Comparison of ENCODE assay signal across 17 cellular contexts in genomic region chr6:43785904-43786303, GRCh38. TPM values are rescaled to one million over a fixed set of nuclear protein-coding genes. Genes with fewer than 3 reads are reported as not detected.
A peak's percentile ranks its signal among the peaks of the same experiment; 100 is the strongest.
DNase-seq lines count a peak whose midpoint lies in the region; ATAC-seq, FAIRE-seq and TF ChIP-seq lines count a peak whose summit lies in the region.
"Had no signal": no experiment of that assay in that cellular context is flagged by ENCODE, and none has a peak within 500 bp of the region (broad histone marks: within the 10 kb centered on the region; RNA-seq: fewer than 3 reads in every experiment).

No MANE protein-coding gene starts in this region.

- H3K9me3 ChIP-seq in astrocyte (ENCODE audit: insufficient read depth, low read depth, low read length) (no peaks in the 10 kb centered on the region), gastrocnemius medialis (no peaks in the 10 kb centered on the region)
- H3K9me3 ChIP-seq: BE2C, HAP-1 had no signal

- H3K4me1 ChIP-seq in astrocyte (ENCODE audit: insufficient read depth, low read length) = no peaks in the 10 kb centered on the region
- H3K4me1 ChIP-seq in gastrocnemius medialis = peaks cover 0 to 21% of the 10 kb centered on the region in 2 donors
- H3K4me1 ChIP-seq: HAP-1 had no signal

- H3K27me3 Mint-ChIP-seq in Calu3 (ENCODE audit: unreplicated experiment) (no peaks in the 10 kb centered on the region), astrocyte (ENCODE audit: low read depth, unreplicated experiment) (peaks cover 9% of the 10 kb centered on the region)
- H3K27me3 Mint-ChIP-seq in activated T-helper 2 cell treated with anti-CD3 and anti-CD28 coated beads, Interferon-gamma antibody, Interleukin-2, Interleukin-4, amounts not matched to agents 10 μg/mL and 5 μg/mL and 100 μg/mL, durations not matched to agents 14 hours and 24 hours and 36 hours (ENCODE audit: low read depth) = peaks cover 2% of the 10 kb centered on the region
- H3K27me3 Mint-ChIP-seq in activated T-helper 1 cell treated with anti-CD3 and anti-CD28 coated beads, Interleukin-12 subunit alpha, Interleukin-12 subunit beta, Interleukin-2, Interleukin-4 antibody, amounts not matched to agents 30 ng/mL and 10 ng/mL and 1 ng/mL, durations not matched to agents 14 hours and 24 hours and 36 hours (ENCODE audit: insufficient read depth) = no peaks in the 10 kb centered on the region

- H4K20me1 ChIP-seq in astrocyte (ENCODE audit: insufficient read depth, low read length) = peaks cover 49% of the 10 kb centered on the region

- H3K9me3 Mint-ChIP-seq in Calu3 (ENCODE audit: low read depth, unreplicated experiment) (no peaks in the 10 kb centered on the region), astrocyte (ENCODE audit: unreplicated experiment) (no peaks in the 10 kb centered on the region)
- H3K9me3 Mint-ChIP-seq in activated T-helper 2 cell treated with anti-CD3 and anti-CD28 coated beads, Interferon-gamma antibody, Interleukin-2, Interleukin-4, amounts not matched to agents 10 μg/mL and 5 μg/mL and 100 μg/mL, durations not matched to agents 14 hours and 24 hours and 36 hours = no peaks in the 10 kb centered on the region
- no peaks in the 10 kb centered on the region for H3K9me3 Mint-ChIP-seq in activated T-helper 1 cell treated with anti-CD3 and anti-CD28 coated beads, Interleukin-12 subunit alpha, Interleukin-12 subunit beta, Interleukin-2, Interleukin-4 antibody, amounts not matched to agents 30 ng/mL and 10 ng/mL and 1 ng/mL, durations not matched to agents 14 hours and 24 hours and 36 hours
- H3K9me3 Mint-ChIP-seq: CD4-positive, alpha-beta memory T cell had no signal

- DNase-seq in Calu3 (no peak), astrocyte (ENCODE audit: low read depth) (no peak), gastrocnemius medialis (no peak)
- no peak for DNase-seq in activated T-helper 2 cell treated with anti-CD3 and anti-CD28 coated beads, Interferon-gamma antibody, Interleukin-2, Interleukin-4, amounts not matched to agents 10 μg/mL and 5 μg/mL and 100 μg/mL, durations not matched to agents 14 hours and 24 hours and 36 hours (ENCODE audit: low spot score)
- no peak for DNase-seq in activated T-helper 1 cell treated with anti-CD3 and anti-CD28 coated beads, Interleukin-12 subunit alpha, Interleukin-12 subunit beta, Interleukin-2, Interleukin-4 antibody, amounts not matched to agents 30 ng/mL and 10 ng/mL and 1 ng/mL, durations not matched to agents 14 hours and 24 hours and 36 hours (ENCODE audit: low spot score)
- DNase-seq: BE2C; CD4-positive, alpha-beta memory T cell; COR-L47; DMS 273 treated with DMSO at 0.1 percent for 48 hours; DMS79; IMR-90 had no signal

- H3K36me3 Mint-ChIP-seq in Calu3 (ENCODE audit: insufficient read depth, unreplicated experiment) (peaks cover 74% of the 10 kb centered on the region), astrocyte (ENCODE audit: low read depth, unreplicated experiment) (peaks cover 26% of the 10 kb centered on the region)
- peaks cover 40% of the 10 kb centered on the region for H3K36me3 Mint-ChIP-seq in activated T-helper 2 cell treated with anti-CD3 and anti-CD28 coated beads, Interferon-gamma antibody, Interleukin-2, Interleukin-4, amounts not matched to agents 10 μg/mL and 5 μg/mL and 100 μg/mL, durations not matched to agents 14 hours and 24 hours and 36 hours (ENCODE audit: low read depth)
- H3K36me3 Mint-ChIP-seq in activated T-helper 1 cell treated with anti-CD3 and anti-CD28 coated beads, Interleukin-12 subunit alpha, Interleukin-12 subunit beta, Interleukin-2, Interleukin-4 antibody, amounts not matched to agents 30 ng/mL and 10 ng/mL and 1 ng/mL, durations not matched to agents 14 hours and 24 hours and 36 hours (ENCODE audit: low read depth) = peaks cover 23% of the 10 kb centered on the region
- H3K36me3 Mint-ChIP-seq: CD4-positive, alpha-beta memory T cell had no signal

- H3K27ac ChIP-seq in astrocyte (ENCODE audit: low read depth, low read length) = no peak overlapping the region
- H3K27ac ChIP-seq in gastrocnemius medialis = peak overlapping the region in 3 of 4 donors; percentile 59 to 100 (median 98)
- H3K27ac ChIP-seq: C4-2B had no signal

- H3K79me2 ChIP-seq in astrocyte (ENCODE audit: insufficient read depth, low read length) = no peaks in the 10 kb centered on the region

- TF ChIP-seq CTCF in Calu3 (IDR thresholded peaks at IDR 0.05; ENCODE audit: unreplicated experiment) (no peak), astrocyte (IDR thresholded peaks at IDR 0.05; ENCODE audit: insufficient read depth, low read depth, low read length) (no peak), gastrocnemius medialis (IDR thresholded peaks at IDR 0.05 in 4 of 5, conservative IDR thresholded peaks at IDR 0.05 in 1 of 5) (no peak)

- FAIRE-seq in A204.1 (lab: Jason Lieb, UNC) (peak; percentile 72), astrocyte (lab: Jason Lieb, UNC) (no peak)
- FAIRE-seq: GM12891, H1 had no signal

- ATAC-seq in gastrocnemius medialis (no peak), GM18520 (IDR thresholded peaks at IDR 0.05; ENCODE audit: unreplicated experiment) (no peak)

- H3K36me3 ChIP-seq in astrocyte (ENCODE audit: insufficient read depth, low read length) (peaks cover 14% of the 10 kb centered on the region), gastrocnemius medialis (peaks cover 5 to 50% of the 10 kb centered on the region in 2 donors)

- H3K9ac ChIP-seq in astrocyte (ENCODE audit: low read length) = no peak overlapping the region

- H2AFZ ChIP-seq in astrocyte (ENCODE audit: low read depth, low read length) = no peak overlapping the region

- H3K27me3 ChIP-seq in astrocyte (ENCODE audit: insufficient read depth, low read length) = no peaks in the 10 kb centered on the region
- no peaks in the 10 kb centered on the region for H3K27me3 ChIP-seq in gastrocnemius medialis
- H3K27me3 ChIP-seq: BE2C had no signal

- CTCF ChIA-PET in Calu3 (lab: Charles Lee) = interaction anchor here (1.3 to 2.1 kb wide), 4 partner anchors 11 to 141 kb away, joined by 4 to 10 read pairs (median 8); no protein-coding TSS in a partner anchor

- TF ChIP-seq POLR2A in gastrocnemius medialis (IDR thresholded peaks at IDR 0.05) = no peak

- H3K4me3 Mint-ChIP-seq in Calu3 (ENCODE audit: low read depth, unreplicated experiment) (no peak overlapping the region), astrocyte (ENCODE audit: unreplicated experiment) (no peak overlapping the region)
- no peak overlapping the region for H3K4me3 Mint-ChIP-seq in activated T-helper 2 cell treated with anti-CD3 and anti-CD28 coated beads, Interferon-gamma antibody, Interleukin-2, Interleukin-4, amounts not matched to agents 10 μg/mL and 5 μg/mL and 100 μg/mL, durations not matched to agents 14 hours and 24 hours and 36 hours (ENCODE audit: low read depth)
- no peak overlapping the region for H3K4me3 Mint-ChIP-seq in activated T-helper 1 cell treated with anti-CD3 and anti-CD28 coated beads, Interleukin-12 subunit alpha, Interleukin-12 subunit beta, Interleukin-2, Interleukin-4 antibody, amounts not matched to agents 30 ng/mL and 10 ng/mL and 1 ng/mL, durations not matched to agents 14 hours and 24 hours and 36 hours
- H3K4me3 Mint-ChIP-seq: CD4-positive, alpha-beta memory T cell had no signal

- H3K4me3 ChIP-seq in astrocyte (ENCODE audit: insufficient read depth, low read depth, low read length) (no peak overlapping the region), gastrocnemius medialis (no peak overlapping the region)
- H3K4me3 ChIP-seq: HAP-1 had no signal

- intact Hi-C loops in Calu3 (cut with micrococcal nuclease; ENCODE audit: unreplicated experiment) (no loop called here), gastrocnemius medialis (cut with DNase I; ENCODE audit: low total_unique reads) (no loop called here)
- intact Hi-C loops in activated T-helper 2 cell treated with anti-CD3 and anti-CD28 coated beads, Interferon-gamma antibody, Interleukin-2, Interleukin-4, amounts not matched to agents 10 μg/mL and 5 μg/mL and 100 μg/mL, durations not matched to agents 14 hours and 24 hours and 36 hours (cut with micrococcal nuclease) = no loop called here
- intact Hi-C loops in activated T-helper 1 cell treated with anti-CD3 and anti-CD28 coated beads, Interleukin-12 subunit alpha, Interleukin-12 subunit beta, Interleukin-2, Interleukin-4 antibody, amounts not matched to agents 30 ng/mL and 10 ng/mL and 1 ng/mL, durations not matched to agents 14 hours and 24 hours and 36 hours (cut with micrococcal nuclease) = no loop called here

- H3K27ac Mint-ChIP-seq in Calu3 (ENCODE audit: unreplicated experiment) = peak overlapping the region; percentile 80
- H3K27ac Mint-ChIP-seq in astrocyte (ENCODE audit: unreplicated experiment) = peak overlapping the region; percentile 22
- H3K27ac Mint-ChIP-seq in activated T-helper 2 cell treated with anti-CD3 and anti-CD28 coated beads, Interferon-gamma antibody, Interleukin-2, Interleukin-4, amounts not matched to agents 10 μg/mL and 5 μg/mL and 100 μg/mL, durations not matched to agents 14 hours and 24 hours and 36 hours = no peak overlapping the region
- H3K27ac Mint-ChIP-seq in activated T-helper 1 cell treated with anti-CD3 and anti-CD28 coated beads, Interleukin-12 subunit alpha, Interleukin-12 subunit beta, Interleukin-2, Interleukin-4 antibody, amounts not matched to agents 30 ng/mL and 10 ng/mL and 1 ng/mL, durations not matched to agents 14 hours and 24 hours and 36 hours = no peak overlapping the region
- H3K27ac Mint-ChIP-seq: CD4-positive, alpha-beta memory T cell had no signal

- no peak overlapping the region for H3K4me2 ChIP-seq in astrocyte (ENCODE audit: low read length)

- H3K4me1 Mint-ChIP-seq in Calu3 (ENCODE audit: low read depth, unreplicated experiment) (peaks cover 46% of the 10 kb centered on the region), astrocyte (ENCODE audit: low read depth, unreplicated experiment) (peaks cover 2% of the 10 kb centered on the region)
- no peaks in the 10 kb centered on the region for H3K4me1 Mint-ChIP-seq in activated T-helper 2 cell treated with anti-CD3 and anti-CD28 coated beads, Interferon-gamma antibody, Interleukin-2, Interleukin-4, amounts not matched to agents 10 μg/mL and 5 μg/mL and 100 μg/mL, durations not matched to agents 14 hours and 24 hours and 36 hours (ENCODE audit: low read depth)
- peaks cover 7% of the 10 kb centered on the region for H3K4me1 Mint-ChIP-seq in activated T-helper 1 cell treated with anti-CD3 and anti-CD28 coated beads, Interleukin-12 subunit alpha, Interleukin-12 subunit beta, Interleukin-2, Interleukin-4 antibody, amounts not matched to agents 30 ng/mL and 10 ng/mL and 1 ng/mL, durations not matched to agents 14 hours and 24 hours and 36 hours (ENCODE audit: low read depth)
- H3K4me1 Mint-ChIP-seq: CD4-positive, alpha-beta memory T cell had no signal

- TSS peak; percentile 36 for BruUV-seq in Calu3 (replicated peaks; lab: Mats Ljungman, UMichigan)

- in situ Hi-C loops in gastrocnemius medialis (cut with MboI; ENCODE audit: low sequenced_read_pairs in 4 of 4) = no loop called here

RNA-seq across cellular contexts. Expression of gene VEGFA, which starts 15.9 kb away (rescaled TPM):
- total RNA-seq in Calu3 (2022) (345 and 407 TPM in 2 replicates), astrocyte (144 and 154 TPM in 2 replicates), gastrocnemius medialis (100 to 1,000 TPM in 3 of 4 donors, 10 to 100 TPM in 1; 66.4 to 195 (median 149) TPM)
- total RNA-seq in activated T-helper 2 cell treated with anti-CD3 and anti-CD28 coated beads, Interferon-gamma antibody, Interleukin-2, Interleukin-4, amounts not matched to agents 10 μg/mL and 5 μg/mL and 100 μg/mL, durations not matched to agents 14 hours and 24 hours and 36 hours = 50.7 and 55.2 TPM in 2 replicates
- total RNA-seq in activated T-helper 1 cell treated with anti-CD3 and anti-CD28 coated beads, Interleukin-12 subunit alpha, Interleukin-12 subunit beta, Interleukin-2, Interleukin-4 antibody, amounts not matched to agents 30 ng/mL and 10 ng/mL and 1 ng/mL, durations not matched to agents 14 hours and 24 hours and 36 hours = 42.3 and 43.2 TPM in 2 replicates

Comparison
In these comparisons a context has a peak if more than half of its experiments do, and no peak if none do; other contexts are left out.
1. H3K27ac Mint-ChIP-seq: peak in Calu3 (single experiment) and astrocyte (single experiment); none in activated T-helper 2 cell treated with anti-CD3 and anti-CD28 coated beads, Interferon-gamma antibody, Interleukin-2, Interleukin-4, amounts not matched to agents 10 μg/mL and 5 μg/mL and 100 μg/mL, durations not matched to agents 14 hours and 24 hours and 36 hours (single experiment) and activated T-helper 1 cell treated with anti-CD3 and anti-CD28 coated beads, Interleukin-12 subunit alpha, Interleukin-12 subunit beta, Interleukin-2, Interleukin-4 antibody, amounts not matched to agents 30 ng/mL and 10 ng/mL and 1 ng/mL, durations not matched to agents 14 hours and 24 hours and 36 hours (single experiment).